Comparison of ENCODE assay signal across 9 cellular contexts in the genomic region with DNA sequence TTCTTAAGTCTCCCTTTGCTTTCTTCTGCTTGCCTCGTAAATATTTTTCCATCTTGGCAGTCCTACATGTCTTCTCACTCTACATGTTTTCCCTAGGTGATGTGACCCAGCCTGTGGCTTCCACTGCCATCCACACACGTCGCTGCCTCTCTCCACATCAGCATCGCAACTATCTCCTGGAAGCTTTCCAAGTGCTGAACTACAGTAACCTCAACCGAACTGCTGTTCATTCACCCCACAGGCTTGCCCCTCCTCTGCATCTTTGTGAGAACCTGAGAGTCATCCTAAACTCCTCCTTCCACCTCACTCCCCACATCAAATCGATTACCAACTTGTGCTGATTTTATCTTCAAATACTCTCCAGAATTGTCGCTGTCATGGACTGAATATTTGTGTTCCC. TPM values are rescaled to one million over a fixed set of nuclear protein-coding genes. Genes with fewer than 3 reads are reported as not detected.
DNase-seq lines count a peak whose midpoint lies in the region; ATAC-seq and TF ChIP-seq lines count a peak whose summit lies in the region.
"Had no signal": no experiment of that assay in that cellular context is flagged by ENCODE, and none has a peak within 500 bp of the region (broad histone marks: within the 10 kb centered on the region; RNA-seq: fewer than 3 reads in every experiment).

No MANE protein-coding gene starts in this region.

- no peaks in the 10 kb centered on the region for H3K27me3 ChIP-seq in fibroblast of lung (ENCODE audit: control insufficient read depth, insufficient read depth, low read length)
- no peaks in the 10 kb centered on the region for H3K27me3 ChIP-seq in suprapubic skin

- H3K4me1 ChIP-seq in fibroblast of lung (ENCODE audit: control insufficient read depth, extremely low read depth, insufficient read depth, low read length): peaks cover 17% of the 10 kb centered on the region
- peaks cover 31% of the 10 kb centered on the region for H3K4me1 ChIP-seq in suprapubic skin

- H3K79me2 ChIP-seq in fibroblast of lung (ENCODE audit: control insufficient read depth, insufficient read depth, low read length): no peaks in the 10 kb centered on the region

- H3K4me2 ChIP-seq in fibroblast of lung (ENCODE audit: extremely low read depth, insufficient read depth, low read length): no peak overlapping the region

- TF ChIP-seq POLR2A in suprapubic skin (IDR thresholded peaks at IDR 0.05): no peak

- no peaks in the 10 kb centered on the region for H4K20me1 ChIP-seq in fibroblast of lung (ENCODE audit: control insufficient read depth, extremely low read depth, insufficient read depth, low read length)

- H3K36me3 ChIP-seq in fibroblast of lung (ENCODE audit: control insufficient read depth, insufficient read depth, low read length): no peaks in the 10 kb centered on the region
- H3K36me3 ChIP-seq in suprapubic skin: no peaks in the 10 kb centered on the region
- H3K36me3 ChIP-seq: lower lobe of right lung had no signal

- H3K4me3 ChIP-seq in fibroblast of lung (replicated peaks in 1 of 4; ENCODE audit: control extremely low read depth in 1 of 4, insufficient read depth in 1 of 4, low read depth in 3 of 4, low read length in 4 of 4): no peak overlapping the region
- no peak overlapping the region for H3K4me3 ChIP-seq in suprapubic skin
- H3K4me3 ChIP-seq: lower lobe of right lung had no signal

- H3K9me3 ChIP-seq in fibroblast of lung (ENCODE audit: control insufficient read depth, insufficient read depth, low read depth, low read length) (no peaks in the 10 kb centered on the region), suprapubic skin (no peaks in the 10 kb centered on the region)
- H3K9me3 ChIP-seq: lower lobe of right lung had no signal

- H3K9ac ChIP-seq in fibroblast of lung (ENCODE audit: insufficient read depth, low read length): no peak overlapping the region

- TF ChIP-seq EP300 in suprapubic skin (IDR thresholded peaks at IDR 0.05): no peak

- WGBS in suprapubic skin: 34% methylated on average over 7 of the region's 7 CpGs

- TF ChIP-seq CTCF in fibroblast of lung (conservative IDR thresholded peaks at IDR 0.05 in 1 of 2, IDR thresholded peaks at IDR 0.05 in 1 of 2; ENCODE audit: low read depth in 1 of 2, low read length in 2 of 2) (no peak), suprapubic skin (IDR thresholded peaks at IDR 0.05) (no peak)

- DNase-seq in NCI-H526 (lab: John Stamatoyannopoulos, UW) (peak; percentile 41 to 50), NCI-H526 treated with DMSO at 0.1 percent for 48 hours (lab: John Stamatoyannopoulos, UW) (no peak), fibroblast of lung (ENCODE audit: low read depth in 2 of 2) (peak; percentile 59 to 68), suprapubic skin (ENCODE audit: low spot score in 2 of 2) (no peak), COLO668 (lab: John Stamatoyannopoulos, UW; ENCODE audit: unreplicated experiment) (no peak)
- DNase-seq in activated CD4-positive, alpha-beta T cell treated with anti-CD3 and anti-CD28 coated beads, Interleukin-2, amount 50 U/mL, for 4 hours: peak; percentile 38 to 40
- DNase-seq in stimulated activated CD8-positive, alpha-beta memory T cell treated with anti-CD3 and anti-CD28 coated beads, Interleukin-15, amount 100 ng/mL, for 48 hours (ENCODE audit: low read depth in 2 of 2): peak; percentile 14 to 15
- DNase-seq: lower lobe of right lung had no signal

- ATAC-seq in GM19395 (IDR thresholded peaks at IDR 0.05; ENCODE audit: unreplicated experiment): no peak

- no peak overlapping the region for H2AFZ ChIP-seq in fibroblast of lung (ENCODE audit: low read length)

- H3K27ac ChIP-seq in fibroblast of lung (ENCODE audit: insufficient read depth, low read length) (no peak overlapping the region), suprapubic skin (no peak overlapping the region)
- H3K27ac ChIP-seq: lower lobe of right lung had no signal

RNA-seq across cellular contexts. Expression of gene USPL1, which starts 41.2 kb away (rescaled TPM):
- total RNA-seq in fibroblast of lung (12.4 and 14.1 TPM in 2 replicates), suprapubic skin (10 to 100 TPM; 14.4 to 28.4 (median 21.8) TPM)
- 12.3 and 17.7 TPM in 2 replicates for polyA plus RNA-seq in fibroblast of lung
- polyA plus RNA-seq in fibroblast of lung (2012): 6.8 and 8.2 TPM in 2 replicates
- 4.5 and 4.8 TPM in 2 replicates for polyA minus RNA-seq in fibroblast of lung (ENCODE audit: low replicate concordance)

Comparison
In these comparisons a context has a peak if more than half of its experiments do, and no peak if none do; other contexts are left out.
1. DNase-seq: peak in NCI-H526 (2 of 2), activated CD4-positive, alpha-beta T cell treated with anti-CD3 and anti-CD28 coated beads, Interleukin-2, amount 50 U/mL, for 4 hours (2 of 2), fibroblast of lung (2 of 2) and stimulated activated CD8-positive, alpha-beta memory T cell treated with anti-CD3 and anti-CD28 coated beads, Interleukin-15, amount 100 ng/mL, for 48 hours (2 of 2); none in NCI-H526 treated with DMSO at 0.1 percent for 48 hours (single experiment), suprapubic skin (0 of 2) and COLO668 (single experiment).